ENCODE assay signal across 9 cellular contexts in genomic region chr11:12187399-12187798, GRCh38.
DNase-seq lines count a peak whose midpoint lies in the region; TF ChIP-seq lines count a peak whose summit lies in the region.
"Had no signal": no experiment of that assay in that cellular context is flagged by ENCODE, and none has a peak within 500 bp of the region (broad histone marks: within the 10 kb centered on the region; RNA-seq: fewer than 3 reads in every experiment).

No MANE protein-coding gene starts in this region.

- H3K4me1 ChIP-seq in OCI-LY3 (ENCODE audit: low read length) (peaks cover 49% of the 10 kb centered on the region), skeletal muscle satellite cell (ENCODE audit: control insufficient read depth, insufficient read depth, low read length) (peaks cover 46% of the 10 kb centered on the region), adrenal gland (replicated peaks in 1 of 2) (no peaks in the 10 kb centered on the region)

- no peaks in the 10 kb centered on the region for H3K79me2 ChIP-seq in OCI-LY3 (ENCODE audit: low read length)

- H3K27ac ChIP-seq in OCI-LY3 (ENCODE audit: low read length) (peak overlapping the region; percentile 93), brain microvascular endothelial cell (peak overlapping the region; percentile 66), adrenal gland (no peak overlapping the region)

- peak; percentile 26 for DNase-seq in NCI-H2107 treated with DMSO at 0.1 percent for 48 hours (lab: John Stamatoyannopoulos, UW; ENCODE audit: unreplicated experiment)
- no peak for DNase-seq in NCI-H2107 (lab: John Stamatoyannopoulos, UW)
- peak; percentile 36 for DNase-seq in brain microvascular endothelial cell
- no peak for DNase-seq in adrenal gland
- no peak for DNase-seq in NCI-H774 (lab: John Stamatoyannopoulos, UW)
- DNase-seq in NCI-H2227 treated with DMSO at 0.1 percent for 48 hours (lab: John Stamatoyannopoulos, UW) = no peak
- DNase-seq: NCI-H2029 treated with DMSO at 0.1 percent for 48 hours had no signal

- 83 to 90% (median 84%) methylated on average over 5 to 8 of the region's 8 CpGs for WGBS in adrenal gland, 4 donors

- H3K4me2 ChIP-seq in OCI-LY3 (ENCODE audit: low read length) (peak overlapping the region; percentile 88), skeletal muscle satellite cell (ENCODE audit: low read length) (no peak overlapping the region)

- H3K9ac ChIP-seq in OCI-LY3 (ENCODE audit: low read length) (peak overlapping the region; percentile 64), skeletal muscle satellite cell (ENCODE audit: low read depth, low read length) (peak overlapping the region; percentile 34)

- intact Hi-C loops in adrenal gland (cut with DNase I) = no loop called here

- H4K20me1 ChIP-seq in OCI-LY3 (ENCODE audit: insufficient read depth, low read length) = no peaks in the 10 kb centered on the region

- TF ChIP-seq CTCF in OCI-LY3 (IDR thresholded peaks at IDR 0.05; ENCODE audit: low read depth, low read length) (no peak; the same call in 1 of the 2 replicates), brain microvascular endothelial cell (IDR thresholded peaks at IDR 0.05; ENCODE audit: low read depth, low read length, missing control alignments) (peak; percentile 14), adrenal gland (IDR thresholded peaks at IDR 0.05) (no peak)

- H3K9me3 ChIP-seq in OCI-LY3 (ENCODE audit: insufficient read depth, low read length) (no peaks in the 10 kb centered on the region), skeletal muscle satellite cell (replicated peaks; ENCODE audit: low read length) (no peaks in the 10 kb centered on the region), adrenal gland (replicated peaks in 1 of 3) (no peaks in the 10 kb centered on the region)

- in situ Hi-C loops in brain microvascular endothelial cell (cut with HindIII; ENCODE audit: low pct_ligation_motif_present, low sequenced_read_pairs) = no loop called here

- no peaks in the 10 kb centered on the region for H3K36me3 ChIP-seq in OCI-LY3 (replicated peaks; ENCODE audit: low read depth, low read length)
- peaks cover 64% of the 10 kb centered on the region for H3K36me3 ChIP-seq in brain microvascular endothelial cell (replicated peaks)
- H3K36me3 ChIP-seq in skeletal muscle satellite cell (ENCODE audit: insufficient read depth, low read length) = peaks cover 10% of the 10 kb centered on the region
- H3K36me3 ChIP-seq in adrenal gland (replicated peaks in 1 of 2) = no peaks in the 10 kb centered on the region

- H2AFZ ChIP-seq in OCI-LY3 (ENCODE audit: low read depth, low read length) = peak overlapping the region; percentile 77

- H3K27me3 ChIP-seq in OCI-LY3 (ENCODE audit: low read depth, low read length) (no peaks in the 10 kb centered on the region), brain microvascular endothelial cell (replicated peaks) (no peaks in the 10 kb centered on the region), skeletal muscle satellite cell (ENCODE audit: control insufficient read depth, insufficient read depth, low read length) (no peaks in the 10 kb centered on the region), adrenal gland (no peaks in the 10 kb centered on the region)

- peak overlapping the region; percentile 55 for H3K4me3 ChIP-seq in OCI-LY3 (ENCODE audit: low read length)
- no peak overlapping the region for H3K4me3 ChIP-seq in brain microvascular endothelial cell (ENCODE audit: low read depth, low read length)
- no peak overlapping the region for H3K4me3 ChIP-seq in skeletal muscle satellite cell (ENCODE audit: low read length)
- H3K4me3 ChIP-seq in adrenal gland = no peak overlapping the region

- no peak for TF ChIP-seq POLR2A in adrenal gland (IDR thresholded peaks at IDR 0.05)

Comparison
In these comparisons a context has a peak if more than half of its experiments do, and no peak if none do; other contexts are left out.
1. DNase-seq: peak in NCI-H2107 treated with DMSO at 0.1 percent for 48 hours (single experiment) and brain microvascular endothelial cell (single experiment); none in NCI-H2107 (single experiment), adrenal gland (0 of 7), NCI-H774 (single experiment) and NCI-H2227 treated with DMSO at 0.1 percent for 48 hours (single experiment).
2. H3K27ac ChIP-seq: peak in OCI-LY3 (single experiment) and brain microvascular endothelial cell (single experiment); none in adrenal gland (0 of 5).